8 cellular contexts compared by ENCODE assay signal in the genomic region with DNA sequence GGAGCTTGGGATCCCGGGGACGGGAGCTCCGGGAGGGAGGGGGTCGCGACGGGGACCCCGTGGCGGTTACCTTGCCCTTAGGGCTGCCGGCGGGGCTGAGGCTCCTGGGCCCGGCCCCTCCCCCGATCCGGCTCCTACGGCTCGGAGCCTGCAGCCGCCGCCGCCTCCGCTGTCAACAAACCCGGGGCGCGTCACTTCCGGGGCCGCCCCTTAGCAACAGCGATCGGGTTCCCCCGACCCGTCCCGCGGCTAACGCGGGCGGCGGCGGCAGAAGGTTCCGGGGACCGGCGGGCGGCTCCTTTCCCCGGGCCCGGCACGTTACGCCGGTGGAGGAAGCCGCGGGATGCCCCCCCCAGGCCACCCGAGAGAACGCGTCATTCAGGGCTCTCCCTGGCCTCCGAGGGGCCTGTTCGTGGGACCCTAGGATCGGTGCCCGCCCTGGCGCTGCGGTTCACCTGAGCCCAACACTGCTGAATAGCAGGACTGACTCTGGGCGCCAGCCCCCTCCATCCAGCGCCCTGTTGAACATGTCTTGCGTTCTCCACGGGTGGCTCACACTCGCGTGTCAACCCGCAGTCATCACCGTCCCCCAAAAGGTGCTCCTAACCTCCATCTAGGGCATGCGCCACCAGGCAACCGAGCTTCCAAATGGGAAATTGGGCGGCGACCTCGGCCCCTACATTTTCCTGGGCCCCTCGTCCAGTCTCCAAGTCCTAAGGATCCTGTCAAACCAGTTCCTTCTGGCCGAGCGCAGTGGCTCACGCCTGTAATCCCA. TPM values are rescaled to one million over a fixed set of nuclear protein-coding genes. Genes with fewer than 3 reads are reported as not detected.
A peak's percentile ranks its signal among the peaks of the same experiment; 100 is the strongest.
DNase-seq lines count a peak whose midpoint lies in the region; ATAC-seq, FAIRE-seq and TF ChIP-seq lines count a peak whose summit lies in the region.

TSS of gene ZER1 (minus strand) at position 183 of the 775 bp plus-strand sequence. CDS start 16,362 bp downstream, outside the sequence.

- peaks cover 19% of the 10 kb centered on the region for H3K4me1 ChIP-seq in CD8-positive, alpha-beta memory T cell (ENCODE audit: insufficient read depth, low read length)
- H3K4me1 ChIP-seq in NT2/D1 (ENCODE audit: insufficient read depth, insufficient read length) (peaks cover 2% of the 10 kb centered on the region), endodermal cell (ENCODE audit: control insufficient read depth, insufficient read depth, low read length) (no peaks in the 10 kb centered on the region), mesodermal cell (ENCODE audit: control insufficient read depth, insufficient read depth, low read length, poor library complexity, severe bottlenecking) (no peaks in the 10 kb centered on the region)

- H3K36me3 ChIP-seq in CD8-positive, alpha-beta memory T cell (ENCODE audit: insufficient read depth, low read length), result no peaks in the 10 kb centered on the region
- H3K36me3 ChIP-seq in NT2/D1 (ENCODE audit: insufficient read depth, insufficient read length, low read length) (peaks cover 16% of the 10 kb centered on the region), endodermal cell (ENCODE audit: control insufficient read depth, insufficient read depth, low read length) (peaks cover 7% of the 10 kb centered on the region), mesodermal cell (ENCODE audit: control insufficient read depth, insufficient read depth, low read length) (peaks cover 6% of the 10 kb centered on the region)

- DNase-seq in CD8-positive, alpha-beta memory T cell, result peak; percentile 88 to 95 (median 91)
- peak; percentile 86 for DNase-seq in HTR-8/SVneo (ENCODE audit: insufficient read length, low spot score)
- DNase-seq in NT2/D1 (ENCODE audit: low read depth, low spot score), result peak; percentile 79
- DNase-seq in activated CD8-positive, alpha-beta memory T cell treated with anti-CD3 and anti-CD28 coated beads, Interleukin-2, amount 10 ng/mL, durations not matched to agents 7 days and 5 days, result peak; percentile 94
- DNase-seq in endodermal cell, result peak; percentile 96
- DNase-seq in stimulated activated CD8-positive, alpha-beta memory T cell treated with anti-CD3 and anti-CD28 coated beads, Interleukin-15, amount 100 ng/mL, for 24 hours (ENCODE audit: low read depth), result peak; percentile 95

- H3K27me3 Mint-ChIP-seq in CD8-positive, alpha-beta memory T cell, result no peaks in the 10 kb centered on the region
- no peaks in the 10 kb centered on the region for H3K27me3 Mint-ChIP-seq in activated CD8-positive, alpha-beta memory T cell treated with anti-CD3 and anti-CD28 coated beads, Interleukin-2, amount 10 ng/mL, durations not matched to agents 7 days and 5 days
- H3K27me3 Mint-ChIP-seq in endodermal cell (ENCODE audit: insufficient read depth), result peaks cover 7% of the 10 kb centered on the region

- peak within 1 kb of the TSS; percentile 97 to 99 (median 97) for H3K4me3 Mint-ChIP-seq in CD8-positive, alpha-beta memory T cell
- H3K4me3 Mint-ChIP-seq in activated CD8-positive, alpha-beta memory T cell treated with anti-CD3 and anti-CD28 coated beads, Interleukin-2, amount 10 ng/mL, durations not matched to agents 7 days and 5 days, result peak within 1 kb of the TSS; percentile 95
- H3K4me3 Mint-ChIP-seq in endodermal cell, result peak within 1 kb of the TSS; percentile 92

- H3K27ac ChIP-seq in CD8-positive, alpha-beta memory T cell (ENCODE audit: low read depth, low read length), result peak within 1 kb of the TSS; percentile 95
- H3K27ac ChIP-seq in endodermal cell (ENCODE audit: low read depth, low read length) (peak within 1 kb of the TSS; percentile 72), mesodermal cell (ENCODE audit: low read depth, low read length, severe bottlenecking) (peak within 1 kb of the TSS; percentile 86)

- H3K27ac Mint-ChIP-seq in CD8-positive, alpha-beta memory T cell, result peak within 1 kb of the TSS; percentile 98 to 100 (median 99)
- H3K27ac Mint-ChIP-seq in activated CD8-positive, alpha-beta memory T cell treated with anti-CD3 and anti-CD28 coated beads, Interleukin-2, amount 10 ng/mL, durations not matched to agents 7 days and 5 days, result peak within 1 kb of the TSS; percentile 96
- peak within 1 kb of the TSS; percentile 97 for H3K27ac Mint-ChIP-seq in endodermal cell

- CTCF ChIA-PET in CD8-positive, alpha-beta memory T cell (lab: Charles Lee), result interaction anchor here (1.0 to 3.4 kb wide), 4 partner anchors 16 to 58 kb away, joined by 3 to 19 read pairs (median 8); partner anchors contain the start of genes ENDOG and SPOUT1
- CTCF ChIA-PET in activated CD8-positive, alpha-beta memory T cell treated with anti-CD3 and anti-CD28 coated beads, Interleukin-2, amount 10 ng/mL, durations not matched to agents 7 days and 5 days (lab: Charles Lee), result interaction anchor here (1.1 to 2.3 kb wide), 5 partner anchors 14 to 250 kb away, joined by 3 to 10 read pairs (median 6); partner anchors contain the start of genes ENDOG, PKN3, TBC1D13 and ZDHHC12

- H3K27me3 ChIP-seq in CD8-positive, alpha-beta memory T cell (ENCODE audit: insufficient read depth, low read length, poor library complexity, severe bottlenecking), result no peaks in the 10 kb centered on the region
- H3K27me3 ChIP-seq in NT2/D1 (ENCODE audit: insufficient read depth, insufficient read length) (no peaks in the 10 kb centered on the region), endodermal cell (ENCODE audit: control insufficient read depth, insufficient read depth, low read length, poor library complexity, severe bottlenecking) (no peaks in the 10 kb centered on the region)

- H3K9me3 Mint-ChIP-seq in CD8-positive, alpha-beta memory T cell, result peaks cover 0 to 3% (median 1%) of the 10 kb centered on the region in 5 donors
- H3K9me3 Mint-ChIP-seq in activated CD8-positive, alpha-beta memory T cell treated with anti-CD3 and anti-CD28 coated beads, Interleukin-2, amount 10 ng/mL, durations not matched to agents 7 days and 5 days (ENCODE audit: low read depth), result peaks cover 3% of the 10 kb centered on the region
- H3K9me3 Mint-ChIP-seq in endodermal cell, result peaks cover 9% of the 10 kb centered on the region

- FAIRE-seq in HTR-8/SVneo (lab: Jason Lieb, UNC), result no peak

- H3K9ac ChIP-seq in NT2/D1 (ENCODE audit: insufficient read length, low read depth), result peak within 1 kb of the TSS; percentile 96
- peak within 1 kb of the TSS; percentile 89 for H3K9ac ChIP-seq in endodermal cell (ENCODE audit: extremely low read depth, low read length, poor library complexity, severe bottlenecking)

- peaks cover 0 to 25% (median 2%) of the 10 kb centered on the region in 3 donors for H3K36me3 Mint-ChIP-seq in CD8-positive, alpha-beta memory T cell
- peaks cover 2% of the 10 kb centered on the region for H3K36me3 Mint-ChIP-seq in activated CD8-positive, alpha-beta memory T cell treated with anti-CD3 and anti-CD28 coated beads, Interleukin-2, amount 10 ng/mL, durations not matched to agents 7 days and 5 days
- H3K36me3 Mint-ChIP-seq in endodermal cell (ENCODE audit: low read depth), result peaks cover 15% of the 10 kb centered on the region

- no peaks in the 10 kb centered on the region for H3K9me3 ChIP-seq in CD8-positive, alpha-beta memory T cell (ENCODE audit: low read length)
- H3K9me3 ChIP-seq in NT2/D1 (ENCODE audit: insufficient read depth, low read length) (peaks cover 7% of the 10 kb centered on the region; the same call in 1 of the 2 replicates), endodermal cell (ENCODE audit: control insufficient read depth, low read length) (no peaks in the 10 kb centered on the region), mesodermal cell (ENCODE audit: control insufficient read depth, low read length) (no peaks in the 10 kb centered on the region)

- 6% methylated on average over 27 to 72 of the region's 72 CpGs for WGBS in endodermal cell (ENCODE audit: insufficient coverage in 1 of 2, insufficient read length in 1 of 2), 2 experiments
- 7 to 9% methylated on average over 51 to 61 of the region's 72 CpGs for WGBS in mesodermal cell (ENCODE audit: insufficient coverage in 2 of 2), 2 experiments

- POLR2A ChIA-PET in CD8-positive, alpha-beta memory T cell (lab: Charles Lee), result interaction anchor here (1.0 to 2.9 kb wide), 4 partner anchors 14 to 48 kb away, joined by 3 to 13 read pairs (median 6); partner anchors contain the start of genes ENDOG and ZDHHC12

- H3K4me3 ChIP-seq in CD8-positive, alpha-beta memory T cell (ENCODE audit: low read length), result peak within 1 kb of the TSS; percentile 87
- H3K4me3 ChIP-seq in NT2/D1 (ENCODE audit: insufficient read length, low read depth) (peak within 1 kb of the TSS; percentile 88), endodermal cell (ENCODE audit: low read length) (peak within 1 kb of the TSS; percentile 90), mesodermal cell (ENCODE audit: extremely low read depth, insufficient read depth, low read length, poor library complexity, severe bottlenecking) (peak within 1 kb of the TSS; percentile 93)

- H3K4me1 Mint-ChIP-seq in CD8-positive, alpha-beta memory T cell, result peaks cover 31 to 42% (median 36%) of the 10 kb centered on the region in 3 donors
- peaks cover 19% of the 10 kb centered on the region for H3K4me1 Mint-ChIP-seq in activated CD8-positive, alpha-beta memory T cell treated with anti-CD3 and anti-CD28 coated beads, Interleukin-2, amount 10 ng/mL, durations not matched to agents 7 days and 5 days
- peaks cover 8% of the 10 kb centered on the region for H3K4me1 Mint-ChIP-seq in endodermal cell

- peak; percentile 85 for ATAC-seq in GM21360 (IDR thresholded peaks at IDR 0.05; ENCODE audit: unreplicated experiment)
- ATAC-seq in activated CD8-positive, alpha-beta memory T cell treated with anti-CD3 and anti-CD28 coated beads, Interleukin-2, amount 10 ng/mL, durations not matched to agents 7 days and 5 days, result peak; percentile 95

- TF ChIP-seq CTCF in endodermal cell (conservative IDR thresholded peaks at IDR 0.05), result no peak

RNA-seq across cellular contexts. Expression of gene ZER1, which starts in this region (rescaled TPM):
- 10 to 100 TPM; 18.3 to 18.7 TPM for total RNA-seq in CD8-positive, alpha-beta memory T cell
- 46.2 TPM for polyA plus RNA-seq in CD8-positive, alpha-beta memory T cell
- 10 to 100 TPM; 17.7 to 18.2 TPM for total RNA-seq in activated CD8-positive, alpha-beta memory T cell treated with anti-CD3 and anti-CD28 coated beads, Interleukin-2, amount 10 ng/mL, durations not matched to agents 7 days and 5 days
- total RNA-seq in endodermal cell, result 10 to 100 TPM; 33.0 to 33.8 TPM
- polyA plus RNA-seq in endodermal cell (2013, experiment 1 of 2), result 23.8 TPM
- polyA plus RNA-seq in endodermal cell (2013, experiment 2 of 2), result 22.5 TPM
- 33.4 TPM for polyA plus RNA-seq in mesodermal cell (2013, experiment 1 of 2)
- 25.1 TPM for polyA plus RNA-seq in mesodermal cell (2013, experiment 2 of 2)

Comparison
In these comparisons a context has a peak if more than half of its experiments do, and no peak if none do; other contexts are left out.
1. Peak in every context shown above with its lines: DNase-seq, ATAC-seq, H3K4me3 ChIP-seq and H3K27ac ChIP-seq.